Comparison of ENCODE assay signal across 1 cellular context in the genomic region with DNA sequence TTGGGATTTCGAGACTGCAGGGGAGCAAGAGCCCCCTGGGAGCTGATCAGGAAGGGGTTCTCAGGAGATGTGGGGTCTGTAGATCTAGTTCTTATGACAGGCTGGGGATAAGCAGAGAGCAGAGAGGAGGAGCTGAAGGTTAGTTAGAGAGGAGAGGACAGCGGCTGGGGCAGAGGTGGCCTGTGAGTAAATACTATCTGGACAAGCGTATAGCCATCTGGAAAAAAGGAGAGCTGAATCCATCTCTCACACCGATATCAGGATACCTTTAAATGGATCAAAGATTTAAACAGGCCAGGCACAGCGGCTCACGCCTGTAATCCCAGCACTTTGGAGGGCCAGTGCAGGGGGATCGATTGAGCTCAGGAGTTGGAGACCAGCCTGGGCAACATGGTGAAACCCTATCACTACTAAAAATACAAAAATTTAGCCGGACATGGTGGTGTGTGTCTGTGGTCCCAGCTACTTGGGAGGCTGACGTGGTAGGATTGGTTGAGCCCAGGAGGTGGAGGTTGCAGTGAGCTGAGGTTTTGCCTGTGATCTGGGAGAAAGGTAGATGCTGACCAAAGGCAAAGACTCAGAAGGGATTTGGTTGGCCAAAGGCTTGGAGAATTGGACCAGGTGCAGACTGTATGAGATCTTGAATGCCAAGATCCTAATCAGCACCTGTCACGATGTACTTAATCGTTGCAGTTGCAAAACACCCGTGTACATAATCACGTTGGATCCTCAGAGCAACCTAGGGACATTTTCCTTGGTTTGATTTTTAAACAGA.
TF ChIP-seq lines count a peak whose summit lies in the region.

No MANE protein-coding gene starts in this region.

TF ChIP-seq in WTC11, 78 proteins besides CTCF, POLR2A, EP300 and RAD21 (continued from another document):
- TF ChIP-seq, protein P1, sequence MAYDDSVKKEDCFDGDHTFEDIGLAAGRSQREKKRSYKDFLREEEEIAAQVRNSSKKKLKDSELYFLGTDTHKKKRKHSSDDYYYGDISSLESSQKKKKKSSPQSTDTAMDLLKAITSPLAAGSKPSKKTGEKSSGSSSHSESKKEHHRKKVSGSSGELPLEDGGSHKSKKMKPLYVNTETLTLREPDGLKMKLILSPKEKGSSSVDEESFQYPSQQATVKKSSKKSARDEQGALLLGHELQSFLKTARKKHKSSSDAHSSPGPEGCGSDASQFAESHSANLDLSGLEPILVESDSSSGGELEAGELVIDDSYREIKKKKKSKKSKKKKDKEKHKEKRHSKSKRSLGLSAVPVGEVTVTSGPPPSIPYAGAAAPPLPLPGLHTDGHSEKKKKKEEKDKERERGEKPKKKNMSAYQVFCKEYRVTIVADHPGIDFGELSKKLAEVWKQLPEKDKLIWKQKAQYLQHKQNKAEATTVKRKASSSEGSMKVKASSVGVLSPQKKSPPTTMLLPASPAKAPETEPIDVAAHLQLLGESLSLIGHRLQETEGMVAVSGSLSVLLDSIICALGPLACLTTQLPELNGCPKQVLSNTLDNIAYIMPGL (CRISPR knock-in tag; IDR thresholded peaks at IDR 0.05): no peak
TF ChIP-seq in WTC11: peak in this region for 0.
